8 cellular contexts compared by ENCODE assay signal in the genomic region with DNA sequence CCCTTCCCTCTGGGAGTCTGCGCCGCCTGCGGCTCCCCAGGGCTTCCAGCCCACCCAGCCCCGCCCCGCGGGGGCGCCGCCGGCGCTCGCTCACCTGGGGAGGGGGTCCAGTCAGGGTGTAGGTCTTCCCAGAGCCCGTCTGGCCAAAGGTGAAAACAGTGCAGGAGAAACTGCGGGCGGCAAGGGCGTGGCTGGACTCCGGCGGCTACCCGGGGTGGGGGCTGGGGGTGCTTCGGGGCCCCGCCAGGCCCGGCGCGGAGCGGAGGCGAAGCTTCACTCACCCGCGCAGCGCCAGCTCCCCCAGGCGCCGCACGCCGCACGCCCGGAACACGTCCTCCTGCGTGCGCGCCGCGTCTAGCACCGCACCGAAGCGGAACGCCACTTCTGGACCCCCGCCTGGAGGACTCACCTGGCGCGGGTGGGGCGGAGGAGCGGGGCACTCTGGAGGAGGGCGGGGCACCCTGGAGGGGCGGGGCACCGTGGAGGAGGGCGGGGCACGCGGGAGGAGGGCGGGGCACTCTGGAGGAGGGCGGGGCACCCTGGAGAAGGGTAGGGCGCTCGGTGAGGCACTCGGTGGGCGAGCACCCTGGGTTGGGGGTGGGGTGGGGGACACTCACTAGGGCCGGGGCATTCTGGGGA. TPM values are rescaled to one million over a fixed set of nuclear protein-coding genes. Genes with fewer than 3 reads are reported as not detected.
DNase-seq lines count a peak whose midpoint lies in the region; ATAC-seq and TF ChIP-seq lines count a peak whose summit lies in the region.

No MANE protein-coding gene starts in this region.

- H3K9me3 ChIP-seq in breast epithelium (peaks cover 0 to 4% of the 10 kb centered on the region in 2 donors), stomach (peaks cover 0 to 10% (median 7%) of the 10 kb centered on the region in 4 donors)

- H3K4me3 ChIP-seq in AG10803 (ENCODE audit: low read length) (peak overlapping the region; percentile 34), breast epithelium (peak overlapping the region; percentile 20 to 68 (median 61)), stomach (peak overlapping the region; percentile 49 to 73 (median 54))

- intact Hi-C loops in breast epithelium (cut with DNase I; ENCODE audit: low total_unique reads) (no loop called here), stomach (cut with DNase I; ENCODE audit: low total_unique reads) (no loop called here)

- TF ChIP-seq CTCF in AG10803 (conservative IDR thresholded peaks at IDR 0.05; ENCODE audit: low read length) (no peak), breast epithelium (IDR thresholded peaks at IDR 0.05) (no peak), stomach (IDR thresholded peaks at IDR 0.05) (no peak)

- no peak for DNase-seq in AG10803 (ENCODE audit: low read depth)
- DNase-seq in breast epithelium (ENCODE audit: low spot score in 2 of 2), result peak in 1 of 2 donors; percentile 77
- peak; percentile 66 for DNase-seq in left lobe of liver (ENCODE audit: low spot score)
- peak; percentile 63 for DNase-seq in stomach

- TF ChIP-seq POLR2A in breast epithelium (IDR thresholded peaks at IDR 0.05), result no peak
- no peak for TF ChIP-seq POLR2A in stomach (IDR thresholded peaks at IDR 0.05)

- H3K27ac ChIP-seq in breast epithelium (peak overlapping the region in 1 of 2 donors; percentile 79), stomach (peak overlapping the region; percentile 32 to 62 (median 48))

- H3K4me1 ChIP-seq in breast epithelium, result no peaks in the 10 kb centered on the region
- peaks cover 7 to 31% (median 27%) of the 10 kb centered on the region in 4 donors for H3K4me1 ChIP-seq in stomach

- TF ChIP-seq EP300 in Ishikawa (IDR thresholded peaks at IDR 0.05; ENCODE audit: borderline replicate concordance), result no peak
- no peak for TF ChIP-seq EP300 in stomach (IDR thresholded peaks at IDR 0.05)

- ATAC-seq in left lobe of liver, result peak; percentile 83
- ATAC-seq in HG03135 (IDR thresholded peaks at IDR 0.05; ENCODE audit: unreplicated experiment), result no peak
- no peak for ATAC-seq in GM21529 (IDR thresholded peaks at IDR 0.05; ENCODE audit: unreplicated experiment)
- no peak for ATAC-seq in GM19455 (IDR thresholded peaks at IDR 0.05; ENCODE audit: unreplicated experiment)

- H3K36me3 ChIP-seq in breast epithelium (no peaks in the 10 kb centered on the region), stomach (peaks cover 0 to 13% (median 13%) of the 10 kb centered on the region in 4 donors)

- no peaks in the 10 kb centered on the region for H3K27me3 ChIP-seq in breast epithelium
- peaks cover 0 to 35% (median 8%) of the 10 kb centered on the region in 3 donors for H3K27me3 ChIP-seq in stomach

- no peak for TF ChIP-seq RAD21 in Ishikawa (IDR thresholded peaks at IDR 0.05; ENCODE audit: low read depth)

- WGBS in stomach, 5 donors, result 0 to 2% (median 1%) methylated on average over 16 to 62 of the region's 62 CpGs; no CpG with 5 or more reads in 1 of the 5 donors

TF ChIP-seq in Ishikawa, 13 proteins besides CTCF, POLR2A, EP300 and RAD21:
- TF ChIP-seq, protein P1, sequence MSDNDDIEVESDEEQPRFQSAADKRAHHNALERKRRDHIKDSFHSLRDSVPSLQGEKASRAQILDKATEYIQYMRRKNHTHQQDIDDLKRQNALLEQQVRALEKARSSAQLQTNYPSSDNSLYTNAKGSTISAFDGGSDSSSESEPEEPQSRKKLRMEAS (IDR thresholded peaks at IDR 0.05), result no peak; the same call in 1 of the 2 replicates
- TF ChIP-seq FOXM1 (IDR thresholded peaks at IDR 0.05; ENCODE audit: borderline replicate concordance, low read depth) (no peak), EGR1 (IDR thresholded peaks at IDR 0.05) (no peak), CREB1 (IDR thresholded peaks at IDR 0.05; ENCODE audit: low read depth) (no peak), TCF12 (IDR thresholded peaks at IDR 0.05; ENCODE audit: low read depth) (no peak), TAF1 (IDR thresholded peaks at IDR 0.05; ENCODE audit: low read depth) (no peak), NFIC (IDR thresholded peaks at IDR 0.05) (peak; percentile 28; the same call in 1 of the 2 replicates), ZBTB7A (IDR thresholded peaks at IDR 0.05; ENCODE audit: low read depth) (no peak; the same call in 1 of the 2 replicates), CEBPB (IDR thresholded peaks at IDR 0.05) (no peak), YY1 (IDR thresholded peaks at IDR 0.05; ENCODE audit: low read depth) (no peak), TEAD4 (IDR thresholded peaks at IDR 0.05) (no peak)
- TF ChIP-seq, protein P2, sequence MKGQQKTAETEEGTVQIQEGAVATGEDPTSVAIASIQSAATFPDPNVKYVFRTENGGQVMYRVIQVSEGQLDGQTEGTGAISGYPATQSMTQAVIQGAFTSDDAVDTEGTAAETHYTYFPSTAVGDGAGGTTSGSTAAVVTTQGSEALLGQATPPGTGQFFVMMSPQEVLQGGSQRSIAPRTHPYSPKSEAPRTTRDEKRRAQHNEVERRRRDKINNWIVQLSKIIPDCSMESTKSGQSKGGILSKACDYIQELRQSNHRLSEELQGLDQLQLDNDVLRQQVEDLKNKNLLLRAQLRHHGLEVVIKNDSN (IDR thresholded peaks at IDR 0.05), result peak; percentile 18; the same call in 1 of the 2 replicates
- TF ChIP-seq, protein P3, sequence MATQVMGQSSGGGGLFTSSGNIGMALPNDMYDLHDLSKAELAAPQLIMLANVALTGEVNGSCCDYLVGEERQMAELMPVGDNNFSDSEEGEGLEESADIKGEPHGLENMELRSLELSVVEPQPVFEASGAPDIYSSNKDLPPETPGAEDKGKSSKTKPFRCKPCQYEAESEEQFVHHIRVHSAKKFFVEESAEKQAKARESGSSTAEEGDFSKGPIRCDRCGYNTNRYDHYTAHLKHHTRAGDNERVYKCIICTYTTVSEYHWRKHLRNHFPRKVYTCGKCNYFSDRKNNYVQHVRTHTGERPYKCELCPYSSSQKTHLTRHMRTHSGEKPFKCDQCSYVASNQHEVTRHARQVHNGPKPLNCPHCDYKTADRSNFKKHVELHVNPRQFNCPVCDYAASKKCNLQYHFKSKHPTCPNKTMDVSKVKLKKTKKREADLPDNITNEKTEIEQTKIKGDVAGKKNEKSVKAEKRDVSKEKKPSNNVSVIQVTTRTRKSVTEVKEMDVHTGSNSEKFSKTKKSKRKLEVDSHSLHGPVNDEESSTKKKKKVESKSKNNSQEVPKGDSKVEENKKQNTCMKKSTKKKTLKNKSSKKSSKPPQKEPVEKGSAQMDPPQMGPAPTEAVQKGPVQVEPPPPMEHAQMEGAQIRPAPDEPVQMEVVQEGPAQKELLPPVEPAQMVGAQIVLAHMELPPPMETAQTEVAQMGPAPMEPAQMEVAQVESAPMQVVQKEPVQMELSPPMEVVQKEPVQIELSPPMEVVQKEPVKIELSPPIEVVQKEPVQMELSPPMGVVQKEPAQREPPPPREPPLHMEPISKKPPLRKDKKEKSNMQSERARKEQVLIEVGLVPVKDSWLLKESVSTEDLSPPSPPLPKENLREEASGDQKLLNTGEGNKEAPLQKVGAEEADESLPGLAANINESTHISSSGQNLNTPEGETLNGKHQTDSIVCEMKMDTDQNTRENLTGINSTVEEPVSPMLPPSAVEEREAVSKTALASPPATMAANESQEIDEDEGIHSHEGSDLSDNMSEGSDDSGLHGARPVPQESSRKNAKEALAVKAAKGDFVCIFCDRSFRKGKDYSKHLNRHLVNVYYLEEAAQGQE (IDR thresholded peaks at IDR 0.05; ENCODE audit: low read depth), result no peak

RNA-seq across cellular contexts. Expression of a gene that starts 1.0 kb away (rescaled TPM):
- total RNA-seq in breast epithelium (10 to 100 TPM in 2 of 3 donors, not detected in 1; 14.4 to 34.4 TPM), left lobe of liver (18.5 TPM), stomach (10 to 100 TPM in 4 of 5 donors, 1 to 10 TPM in 1; 3.9 to 79.4 (median 18.7) TPM)
- polyA plus RNA-seq in stomach, result 10 to 100 TPM in 2 of 3 donors, 1 to 10 TPM in 1; 4.1 to 20.0 (median 13.9) TPM

RNA-seq across cellular contexts. Expression of a gene that starts 20.0 kb away (rescaled TPM):
- under 1 TPM in 1 of 3 donors, not detected in 2; 0.66 TPM for total RNA-seq in breast epithelium
- 6,364 TPM for total RNA-seq in left lobe of liver
- 1 to 10 TPM in 2 of 5 donors, under 1 TPM in 1, not detected in 2; 0.89 to 3.3 (median 2.3) TPM for total RNA-seq in stomach
- polyA plus RNA-seq in stomach, result 1 to 10 TPM; 1.4 to 2.9 (median 2.6) TPM

RNA-seq across cellular contexts. Expression of a gene that starts 57.2 kb away (rescaled TPM):
- total RNA-seq in breast epithelium (10 to 100 TPM in 1 of 3 donors, 1 to 10 TPM in 2; 3.5 to 22.0 (median 6.7) TPM), left lobe of liver (51.0 TPM), stomach (10 to 100 TPM in 3 of 5 donors, 1 to 10 TPM in 2; 2.9 to 26.3 (median 21.1) TPM)
- 1 to 10 TPM; 3.4 to 7.1 (median 5.6) TPM for polyA plus RNA-seq in stomach

Comparison
In these comparisons a context has a peak if more than half of its experiments do, and no peak if none do; other contexts are left out.
1. RNA of a gene that starts 20.0 kb away (total RNA-seq): 6,364 TPM in left lobe of liver (single experiment); 0.89 to 3.3 TPM in stomach and 0.66 TPM in breast epithelium; every median in the first group is over 1,000 times any median in the second.
2. Peak in every context shown above with its lines, with median percentiles within 50 percentile points of each other: H3K4me3 ChIP-seq.